Comparison of ENCODE assay signal across 1 cellular context in the genomic region with DNA sequence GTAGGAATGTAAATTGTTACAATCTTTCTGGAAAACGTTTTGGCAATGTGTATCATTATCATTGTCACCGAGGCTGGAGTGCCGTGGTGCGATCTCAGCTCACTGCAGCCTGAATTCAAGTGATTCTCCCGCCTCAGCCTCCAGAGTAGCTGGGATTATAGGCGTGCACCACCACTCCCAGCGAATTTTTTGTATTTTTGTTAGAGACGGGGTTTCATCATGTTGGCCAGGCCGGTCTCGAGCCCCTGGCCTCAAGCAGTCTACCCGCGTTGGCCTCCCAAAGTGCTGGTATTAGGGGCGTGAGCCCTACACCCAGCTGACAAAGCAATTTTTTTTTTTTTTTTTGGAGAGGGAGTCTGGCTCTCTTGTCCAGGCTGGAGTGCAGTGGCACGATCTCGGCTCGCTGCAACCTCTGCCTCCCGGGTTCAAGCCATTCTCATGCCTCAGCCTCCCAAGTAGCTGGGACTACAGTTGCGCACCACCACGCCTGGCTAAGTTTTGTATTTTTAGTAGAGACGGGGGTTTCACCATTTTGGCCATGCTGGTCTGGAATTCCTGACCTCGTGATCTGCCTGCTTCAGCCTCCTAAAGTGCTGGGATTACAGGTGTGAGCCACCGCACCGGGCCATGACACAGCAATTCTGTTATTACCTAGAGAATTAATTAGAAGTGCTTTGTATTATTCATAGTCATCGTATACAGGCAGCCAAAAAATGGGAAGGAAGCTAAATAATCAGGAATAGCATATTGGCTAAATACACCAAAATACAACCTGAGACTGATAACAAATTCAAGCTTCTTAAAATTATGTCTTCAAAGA.
A peak's percentile ranks its signal among the peaks of the same experiment; 100 is the strongest.
TF ChIP-seq lines count a peak whose summit lies in the region.

No MANE protein-coding gene starts in this region.

TF ChIP-seq in K562, 482 proteins besides CTCF, POLR2A, EP300 and RAD21 (continued from another document and continues in another):
- TF ChIP-seq, protein P1, sequence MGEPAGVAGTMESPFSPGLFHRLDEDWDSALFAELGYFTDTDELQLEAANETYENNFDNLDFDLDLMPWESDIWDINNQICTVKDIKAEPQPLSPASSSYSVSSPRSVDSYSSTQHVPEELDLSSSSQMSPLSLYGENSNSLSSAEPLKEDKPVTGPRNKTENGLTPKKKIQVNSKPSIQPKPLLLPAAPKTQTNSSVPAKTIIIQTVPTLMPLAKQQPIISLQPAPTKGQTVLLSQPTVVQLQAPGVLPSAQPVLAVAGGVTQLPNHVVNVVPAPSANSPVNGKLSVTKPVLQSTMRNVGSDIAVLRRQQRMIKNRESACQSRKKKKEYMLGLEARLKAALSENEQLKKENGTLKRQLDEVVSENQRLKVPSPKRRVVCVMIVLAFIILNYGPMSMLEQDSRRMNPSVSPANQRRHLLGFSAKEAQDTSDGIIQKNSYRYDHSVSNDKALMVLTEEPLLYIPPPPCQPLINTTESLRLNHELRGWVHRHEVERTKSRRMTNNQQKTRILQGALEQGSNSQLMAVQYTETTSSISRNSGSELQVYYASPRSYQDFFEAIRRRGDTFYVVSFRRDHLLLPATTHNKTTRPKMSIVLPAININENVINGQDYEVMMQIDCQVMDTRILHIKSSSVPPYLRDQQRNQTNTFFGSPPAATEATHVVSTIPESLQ (CRISPR knock-in tag; IDR thresholded peaks at IDR 0.05), result no peak
- no peak for TF ChIP-seq NFYB (IDR thresholded peaks at IDR 0.05; ENCODE audit: extremely low read depth, insufficient read length)
- no peak for TF ChIP-seq ZNF583 (CRISPR knock-in tag; IDR thresholded peaks at IDR 0.05)
- no peak for TF ChIP-seq MCM7 (IDR thresholded peaks at IDR 0.05)
- no peak for TF ChIP-seq ETV5 (CRISPR knock-in tag; IDR thresholded peaks at IDR 0.05; ENCODE audit: low read depth)
- TF ChIP-seq ZNF444 (CRISPR knock-in tag; IDR thresholded peaks at IDR 0.05), result no peak
- no peak for TF ChIP-seq RBM17 (IDR thresholded peaks at IDR 0.05; ENCODE audit: borderline replicate concordance, low read depth, low read length)
- no peak for TF ChIP-seq HOXB6 (CRISPR knock-in tag; IDR thresholded peaks at IDR 0.05; ENCODE audit: borderline replicate concordance)
- TF ChIP-seq BRF1 (IDR thresholded peaks at IDR 0.05; ENCODE audit: borderline replicate concordance, extremely low read depth, insufficient read length), result no peak
- no peak for TF ChIP-seq ZNF165 (CRISPR knock-in tag; IDR thresholded peaks at IDR 0.05; ENCODE audit: borderline replicate concordance)
- TF ChIP-seq CBX1 (IDR thresholded peaks at IDR 0.05; ENCODE audit: low read depth), result no peak
- TF ChIP-seq, protein P2, sequence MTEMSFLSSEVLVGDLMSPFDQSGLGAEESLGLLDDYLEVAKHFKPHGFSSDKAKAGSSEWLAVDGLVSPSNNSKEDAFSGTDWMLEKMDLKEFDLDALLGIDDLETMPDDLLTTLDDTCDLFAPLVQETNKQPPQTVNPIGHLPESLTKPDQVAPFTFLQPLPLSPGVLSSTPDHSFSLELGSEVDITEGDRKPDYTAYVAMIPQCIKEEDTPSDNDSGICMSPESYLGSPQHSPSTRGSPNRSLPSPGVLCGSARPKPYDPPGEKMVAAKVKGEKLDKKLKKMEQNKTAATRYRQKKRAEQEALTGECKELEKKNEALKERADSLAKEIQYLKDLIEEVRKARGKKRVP (CRISPR knock-in tag; IDR thresholded peaks at IDR 0.05), result no peak
- no peak for TF ChIP-seq SMAD3 (CRISPR knock-in tag; conservative IDR thresholded peaks at IDR 0.05)
- TF ChIP-seq CTBP1 (IDR thresholded peaks at IDR 0.05; ENCODE audit: borderline replicate concordance), result no peak
- TF ChIP-seq, protein P3, sequence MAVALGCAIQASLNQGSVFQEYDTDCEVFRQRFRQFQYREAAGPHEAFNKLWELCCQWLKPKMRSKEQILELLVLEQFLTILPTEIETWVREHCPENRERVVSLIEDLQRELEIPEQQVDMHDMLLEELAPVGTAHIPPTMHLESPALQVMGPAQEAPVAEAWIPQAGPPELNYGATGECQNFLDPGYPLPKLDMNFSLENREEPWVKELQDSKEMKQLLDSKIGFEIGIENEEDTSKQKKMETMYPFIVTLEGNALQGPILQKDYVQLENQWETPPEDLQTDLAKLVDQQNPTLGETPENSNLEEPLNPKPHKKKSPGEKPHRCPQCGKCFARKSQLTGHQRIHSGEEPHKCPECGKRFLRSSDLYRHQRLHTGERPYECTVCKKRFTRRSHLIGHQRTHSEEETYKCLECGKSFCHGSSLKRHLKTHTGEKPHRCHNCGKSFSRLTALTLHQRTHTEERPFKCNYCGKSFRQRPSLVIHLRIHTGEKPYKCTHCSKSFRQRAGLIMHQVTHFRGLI (CRISPR knock-in tag; IDR thresholded peaks at IDR 0.05), result no peak
- TF ChIP-seq BRCA1 (IDR thresholded peaks at IDR 0.05), result no peak
- no peak for TF ChIP-seq BRCA1 (CRISPR knock-in tag; IDR thresholded peaks at IDR 0.05)
- TF ChIP-seq THRAP3 (IDR thresholded peaks at IDR 0.05; ENCODE audit: borderline replicate concordance), result no peak
- TF ChIP-seq ZFP1 (CRISPR knock-in tag; IDR thresholded peaks at IDR 0.05), result no peak
- TF ChIP-seq HNRNPUL1 (IDR thresholded peaks at IDR 0.05; ENCODE audit: low read length), result no peak
- TF ChIP-seq RBBP5 (IDR thresholded peaks at IDR 0.05; ENCODE audit: borderline replicate concordance, insufficient read depth, low read length, poor library complexity, severe bottlenecking), result peak; percentile 7
- no peak for TF ChIP-seq ZNF766 (CRISPR knock-in tag; conservative IDR thresholded peaks at IDR 0.05)
- no peak for TF ChIP-seq NCOA2 (IDR thresholded peaks at IDR 0.05; ENCODE audit: partially characterized antibody in 2 of 2)
- no peak for TF ChIP-seq BDP1 (IDR thresholded peaks at IDR 0.05; ENCODE audit: insufficient read depth, insufficient read length)
- peak; percentile 68 for TF ChIP-seq C11orf30 (IDR thresholded peaks at IDR 0.05; ENCODE audit: low read depth)
- TF ChIP-seq, protein P4, sequence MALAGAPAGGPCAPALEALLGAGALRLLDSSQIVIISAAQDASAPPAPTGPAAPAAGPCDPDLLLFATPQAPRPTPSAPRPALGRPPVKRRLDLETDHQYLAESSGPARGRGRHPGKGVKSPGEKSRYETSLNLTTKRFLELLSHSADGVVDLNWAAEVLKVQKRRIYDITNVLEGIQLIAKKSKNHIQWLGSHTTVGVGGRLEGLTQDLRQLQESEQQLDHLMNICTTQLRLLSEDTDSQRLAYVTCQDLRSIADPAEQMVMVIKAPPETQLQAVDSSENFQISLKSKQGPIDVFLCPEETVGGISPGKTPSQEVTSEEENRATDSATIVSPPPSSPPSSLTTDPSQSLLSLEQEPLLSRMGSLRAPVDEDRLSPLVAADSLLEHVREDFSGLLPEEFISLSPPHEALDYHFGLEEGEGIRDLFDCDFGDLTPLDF (CRISPR knock-in tag; IDR thresholded peaks at IDR 0.05), result no peak
- TF ChIP-seq TAF1 (IDR thresholded peaks at IDR 0.05; ENCODE audit: control insufficient read depth, extremely low read depth, insufficient read depth, low read length, severe bottlenecking), result peak; percentile 10
- no peak for TF ChIP-seq GTF2A2 (tag; IDR thresholded peaks at IDR 0.05)
- no peak for TF ChIP-seq ZNF140 (CRISPR knock-in tag; IDR thresholded peaks at IDR 0.05)
- TF ChIP-seq, protein P5, sequence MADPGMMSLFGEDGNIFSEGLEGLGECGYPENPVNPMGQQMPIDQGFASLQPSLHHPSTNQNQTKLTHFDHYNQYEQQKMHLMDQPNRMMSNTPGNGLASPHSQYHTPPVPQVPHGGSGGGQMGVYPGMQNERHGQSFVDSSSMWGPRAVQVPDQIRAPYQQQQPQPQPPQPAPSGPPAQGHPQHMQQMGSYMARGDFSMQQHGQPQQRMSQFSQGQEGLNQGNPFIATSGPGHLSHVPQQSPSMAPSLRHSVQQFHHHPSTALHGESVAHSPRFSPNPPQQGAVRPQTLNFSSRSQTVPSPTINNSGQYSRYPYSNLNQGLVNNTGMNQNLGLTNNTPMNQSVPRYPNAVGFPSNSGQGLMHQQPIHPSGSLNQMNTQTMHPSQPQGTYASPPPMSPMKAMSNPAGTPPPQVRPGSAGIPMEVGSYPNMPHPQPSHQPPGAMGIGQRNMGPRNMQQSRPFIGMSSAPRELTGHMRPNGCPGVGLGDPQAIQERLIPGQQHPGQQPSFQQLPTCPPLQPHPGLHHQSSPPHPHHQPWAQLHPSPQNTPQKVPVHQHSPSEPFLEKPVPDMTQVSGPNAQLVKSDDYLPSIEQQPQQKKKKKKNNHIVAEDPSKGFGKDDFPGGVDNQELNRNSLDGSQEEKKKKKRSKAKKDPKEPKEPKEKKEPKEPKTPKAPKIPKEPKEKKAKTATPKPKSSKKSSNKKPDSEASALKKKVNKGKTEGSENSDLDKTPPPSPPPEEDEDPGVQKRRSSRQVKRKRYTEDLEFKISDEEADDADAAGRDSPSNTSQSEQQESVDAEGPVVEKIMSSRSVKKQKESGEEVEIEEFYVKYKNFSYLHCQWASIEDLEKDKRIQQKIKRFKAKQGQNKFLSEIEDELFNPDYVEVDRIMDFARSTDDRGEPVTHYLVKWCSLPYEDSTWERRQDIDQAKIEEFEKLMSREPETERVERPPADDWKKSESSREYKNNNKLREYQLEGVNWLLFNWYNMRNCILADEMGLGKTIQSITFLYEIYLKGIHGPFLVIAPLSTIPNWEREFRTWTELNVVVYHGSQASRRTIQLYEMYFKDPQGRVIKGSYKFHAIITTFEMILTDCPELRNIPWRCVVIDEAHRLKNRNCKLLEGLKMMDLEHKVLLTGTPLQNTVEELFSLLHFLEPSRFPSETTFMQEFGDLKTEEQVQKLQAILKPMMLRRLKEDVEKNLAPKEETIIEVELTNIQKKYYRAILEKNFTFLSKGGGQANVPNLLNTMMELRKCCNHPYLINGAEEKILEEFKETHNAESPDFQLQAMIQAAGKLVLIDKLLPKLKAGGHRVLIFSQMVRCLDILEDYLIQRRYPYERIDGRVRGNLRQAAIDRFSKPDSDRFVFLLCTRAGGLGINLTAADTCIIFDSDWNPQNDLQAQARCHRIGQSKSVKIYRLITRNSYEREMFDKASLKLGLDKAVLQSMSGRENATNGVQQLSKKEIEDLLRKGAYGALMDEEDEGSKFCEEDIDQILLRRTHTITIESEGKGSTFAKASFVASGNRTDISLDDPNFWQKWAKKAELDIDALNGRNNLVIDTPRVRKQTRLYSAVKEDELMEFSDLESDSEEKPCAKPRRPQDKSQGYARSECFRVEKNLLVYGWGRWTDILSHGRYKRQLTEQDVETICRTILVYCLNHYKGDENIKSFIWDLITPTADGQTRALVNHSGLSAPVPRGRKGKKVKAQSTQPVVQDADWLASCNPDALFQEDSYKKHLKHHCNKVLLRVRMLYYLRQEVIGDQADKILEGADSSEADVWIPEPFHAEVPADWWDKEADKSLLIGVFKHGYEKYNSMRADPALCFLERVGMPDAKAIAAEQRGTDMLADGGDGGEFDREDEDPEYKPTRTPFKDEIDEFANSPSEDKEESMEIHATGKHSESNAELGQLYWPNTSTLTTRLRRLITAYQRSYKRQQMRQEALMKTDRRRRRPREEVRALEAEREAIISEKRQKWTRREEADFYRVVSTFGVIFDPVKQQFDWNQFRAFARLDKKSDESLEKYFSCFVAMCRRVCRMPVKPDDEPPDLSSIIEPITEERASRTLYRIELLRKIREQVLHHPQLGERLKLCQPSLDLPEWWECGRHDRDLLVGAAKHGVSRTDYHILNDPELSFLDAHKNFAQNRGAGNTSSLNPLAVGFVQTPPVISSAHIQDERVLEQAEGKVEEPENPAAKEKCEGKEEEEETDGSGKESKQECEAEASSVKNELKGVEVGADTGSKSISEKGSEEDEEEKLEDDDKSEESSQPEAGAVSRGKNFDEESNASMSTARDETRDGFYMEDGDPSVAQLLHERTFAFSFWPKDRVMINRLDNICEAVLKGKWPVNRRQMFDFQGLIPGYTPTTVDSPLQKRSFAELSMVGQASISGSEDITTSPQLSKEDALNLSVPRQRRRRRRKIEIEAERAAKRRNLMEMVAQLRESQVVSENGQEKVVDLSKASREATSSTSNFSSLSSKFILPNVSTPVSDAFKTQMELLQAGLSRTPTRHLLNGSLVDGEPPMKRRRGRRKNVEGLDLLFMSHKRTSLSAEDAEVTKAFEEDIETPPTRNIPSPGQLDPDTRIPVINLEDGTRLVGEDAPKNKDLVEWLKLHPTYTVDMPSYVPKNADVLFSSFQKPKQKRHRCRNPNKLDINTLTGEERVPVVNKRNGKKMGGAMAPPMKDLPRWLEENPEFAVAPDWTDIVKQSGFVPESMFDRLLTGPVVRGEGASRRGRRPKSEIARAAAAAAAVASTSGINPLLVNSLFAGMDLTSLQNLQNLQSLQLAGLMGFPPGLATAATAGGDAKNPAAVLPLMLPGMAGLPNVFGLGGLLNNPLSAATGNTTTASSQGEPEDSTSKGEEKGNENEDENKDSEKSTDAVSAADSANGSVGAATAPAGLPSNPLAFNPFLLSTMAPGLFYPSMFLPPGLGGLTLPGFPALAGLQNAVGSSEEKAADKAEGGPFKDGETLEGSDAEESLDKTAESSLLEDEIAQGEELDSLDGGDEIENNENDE (IDR thresholded peaks at IDR 0.05; ENCODE audit: low read depth, low read length), result no peak
- TF ChIP-seq ZBED1 (IDR thresholded peaks at IDR 0.05), result no peak
- TF ChIP-seq ZNF77 (CRISPR knock-in tag; IDR thresholded peaks at IDR 0.05), result no peak
- no peak for TF ChIP-seq ZEB2 (IDR thresholded peaks at IDR 0.05)
- TF ChIP-seq ZNF197 (CRISPR knock-in tag; IDR thresholded peaks at IDR 0.05; ENCODE audit: low read depth), result no peak
- no peak for TF ChIP-seq LEF1 (IDR thresholded peaks at IDR 0.05)
- TF ChIP-seq, protein P6, sequence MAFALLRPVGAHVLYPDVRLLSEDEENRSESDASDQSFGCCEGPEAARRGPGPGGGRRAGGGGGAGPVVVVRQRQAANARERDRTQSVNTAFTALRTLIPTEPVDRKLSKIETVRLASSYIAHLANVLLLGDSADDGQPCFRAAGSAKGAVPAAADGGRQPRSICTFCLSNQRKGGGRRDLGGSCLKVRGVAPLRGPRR (CRISPR knock-in tag; IDR thresholded peaks at IDR 0.05), result no peak
- TF ChIP-seq, protein P7, sequence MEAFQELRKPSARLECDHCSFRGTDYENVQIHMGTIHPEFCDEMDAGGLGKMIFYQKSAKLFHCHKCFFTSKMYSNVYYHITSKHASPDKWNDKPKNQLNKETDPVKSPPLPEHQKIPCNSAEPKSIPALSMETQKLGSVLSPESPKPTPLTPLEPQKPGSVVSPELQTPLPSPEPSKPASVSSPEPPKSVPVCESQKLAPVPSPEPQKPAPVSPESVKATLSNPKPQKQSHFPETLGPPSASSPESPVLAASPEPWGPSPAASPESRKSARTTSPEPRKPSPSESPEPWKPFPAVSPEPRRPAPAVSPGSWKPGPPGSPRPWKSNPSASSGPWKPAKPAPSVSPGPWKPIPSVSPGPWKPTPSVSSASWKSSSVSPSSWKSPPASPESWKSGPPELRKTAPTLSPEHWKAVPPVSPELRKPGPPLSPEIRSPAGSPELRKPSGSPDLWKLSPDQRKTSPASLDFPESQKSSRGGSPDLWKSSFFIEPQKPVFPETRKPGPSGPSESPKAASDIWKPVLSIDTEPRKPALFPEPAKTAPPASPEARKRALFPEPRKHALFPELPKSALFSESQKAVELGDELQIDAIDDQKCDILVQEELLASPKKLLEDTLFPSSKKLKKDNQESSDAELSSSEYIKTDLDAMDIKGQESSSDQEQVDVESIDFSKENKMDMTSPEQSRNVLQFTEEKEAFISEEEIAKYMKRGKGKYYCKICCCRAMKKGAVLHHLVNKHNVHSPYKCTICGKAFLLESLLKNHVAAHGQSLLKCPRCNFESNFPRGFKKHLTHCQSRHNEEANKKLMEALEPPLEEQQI (IDR thresholded peaks at IDR 0.05), result no peak
- TF ChIP-seq MAFG (tag; conservative IDR thresholded peaks at IDR 0.05), result peak; percentile 78
- TF ChIP-seq NFE2L1 (tag; IDR thresholded peaks at IDR 0.05; ENCODE audit: borderline replicate concordance, low read depth), result peak; percentile 71
